Comparison of ENCODE assay signal across 13 cellular contexts in genomic region chr11:64276653-64277431, GRCh38. TPM values are rescaled to one million over a fixed set of nuclear protein-coding genes. Genes with fewer than 3 reads are reported as not detected.
DNase-seq lines count a peak whose midpoint lies in the region; ATAC-seq and TF ChIP-seq lines count a peak whose summit lies in the region.
"Had no signal": no experiment of that assay in that cellular context is flagged by ENCODE, and none has a peak within 500 bp of the region (broad histone marks: within the 10 kb centered on the region; RNA-seq: fewer than 3 reads in every experiment).

No MANE protein-coding gene starts in this region.

- peak overlapping the region; percentile 52 for H3K9ac ChIP-seq in GM23248

- TF ChIP-seq EP300 in transverse colon (IDR thresholded peaks at IDR 0.05; ENCODE audit: low read depth) = no peak

- intact Hi-C loops in transverse colon (cut with DNase I; ENCODE audit: low total_unique reads) = no loop called here

- TF ChIP-seq CTCF in foreskin keratinocyte (conservative IDR thresholded peaks at IDR 0.05) = no peak
- no peak for TF ChIP-seq CTCF in transverse colon (IDR thresholded peaks at IDR 0.05)

- H3K27ac ChIP-seq in GM23248 (peak overlapping the region; percentile 84), foreskin keratinocyte (peak overlapping the region; percentile 40), transverse colon (peak overlapping the region; percentile 30 to 95 (median 52))

- H2AFZ ChIP-seq in GM23248 = peak overlapping the region; percentile 68

- H3K27me3 ChIP-seq in GM23248 (replicated peaks; ENCODE audit: insufficient read depth) (no peaks in the 10 kb centered on the region), foreskin keratinocyte (no peaks in the 10 kb centered on the region), transverse colon (no peaks in the 10 kb centered on the region)

- no peaks in the 10 kb centered on the region for H3K9me3 ChIP-seq in GM23248 (ENCODE audit: low read depth)
- no peaks in the 10 kb centered on the region for H3K9me3 ChIP-seq in transverse colon

- ATAC-seq in foreskin keratinocyte = peak; percentile 91

- no peaks in the 10 kb centered on the region for H4K20me1 ChIP-seq in GM23248 (ENCODE audit: insufficient read depth)

- H3K4me1 ChIP-seq in GM23248 (ENCODE audit: insufficient read depth) = peaks cover 19% of the 10 kb centered on the region
- peaks cover 4% of the 10 kb centered on the region for H3K4me1 ChIP-seq in foreskin keratinocyte
- peaks cover 0 to 45% (median 27%) of the 10 kb centered on the region in 4 donors for H3K4me1 ChIP-seq in transverse colon

- peak overlapping the region; percentile 58 for H3K4me2 ChIP-seq in GM23248 (ENCODE audit: unreplicated experiment)

- peak; percentile 14 for TF ChIP-seq POLR2A in transverse colon (IDR thresholded peaks at IDR 0.05)

- WGBS in GM23248 (ENCODE audit: low coverage in 1 of 2, low lambda C conversion rate in 2 of 2, missing lambda C conversion rate in 2 of 2), 2 experiments = 18 to 23% methylated on average over 17 of the region's 17 CpGs
- 73 to 100% methylated on average over 1 to 17 of the region's 17 CpGs for WGBS in transverse colon (ENCODE audit: low coverage in 1 of 2), 2 donors

- peaks cover 32% of the 10 kb centered on the region for H3F3A ChIP-seq in GM23248 (ENCODE audit: insufficient read depth)

- DNase-seq in GM23248 (peak; percentile 92), SW480 (ENCODE audit: low spot score) (peak; percentile 93), foreskin keratinocyte (peak; percentile 85 to 91), transverse colon (peak; percentile 80), NCI-H2196 treated with DMSO at 0.1 percent for 48 hours (lab: John Stamatoyannopoulos, UW; ENCODE audit: unreplicated experiment) (no peak), nucleus accumbens (lab: John Stamatoyannopoulos, UW) (no peak)
- DNase-seq in activated effector memory CD4-positive, alpha-beta T cell treated with anti-CD3 and anti-CD28 coated beads, Interleukin-2, amount 50 U/mL, for 16 hours = no peak
- DNase-seq: activated naive CD4-positive, alpha-beta T cell treated with anti-CD3 and anti-CD28 coated beads, Interleukin-2, amount 10 ng/mL, durations not matched to agents 7 days and 5 days; CD4-positive, alpha-beta memory T cell; NCI-H1417 treated with DMSO at 0.1 percent for 48 hours; NCI-H524 treated with DMSO at 0.1 percent for 48 hours; SHP77 treated with DMSO at 0.1 percent for 48 hours had no signal

- peaks cover 37% of the 10 kb centered on the region for H3K79me2 ChIP-seq in GM23248 (ENCODE audit: insufficient read depth)

- no peaks in the 10 kb centered on the region for H3K9me2 ChIP-seq in GM23248 (ENCODE audit: insufficient read depth)

- H3K4me3 ChIP-seq in GM23248 (peak overlapping the region; percentile 15; the same call in 1 of the 2 replicates), transverse colon (no peak overlapping the region)

- in situ Hi-C loops in GM23248 (cut with MboI) (no loop called here), transverse colon (cut with MboI; ENCODE audit: low pct_ligation_motif_present in 1 of 4, low pct_unique_long_range_greater_than_20kb in 1 of 4, low sequenced_read_pairs in 3 of 4) (no loop called here)

- H3K36me3 ChIP-seq in GM23248 (ENCODE audit: low read depth) (0 out of 2 replicates have a peak, but pooled peaks cover 4% of the 10 kb centered on the region), transverse colon (peaks cover 0 to 15% (median 4%) of the 10 kb centered on the region in 4 donors)

RNA-seq across cellular contexts. Expression of gene BAD, which starts 7.6 kb away (rescaled TPM):
- 94.8 and 170 TPM in 2 replicates for total RNA-seq in GM23248 (2014; rRNA removed; shearing (Covaris generic))
- 146 and 159 TPM in 2 replicates for polyA plus RNA-seq in GM23248 (2016; fragmentation: Nextera tagmentation; extraction: Ambion mirVana)
- total RNA-seq in foreskin keratinocyte = 125 TPM in 2 replicates
- 181 TPM in 2 replicates for polyA plus RNA-seq in foreskin keratinocyte
- 100 to 1,000 TPM in 3 of 4 donors, 10 to 100 TPM in 1; 93.9 to 154 (median 139) TPM for total RNA-seq in transverse colon

RNA-seq across cellular contexts. Expression of gene GPR137, which starts 8.8 kb away (rescaled TPM):
- total RNA-seq in GM23248 (2014; rRNA removed; shearing (Covaris generic)) = 20.9 and 37.6 TPM in 2 replicates
- polyA plus RNA-seq in GM23248 (2016; fragmentation: Nextera tagmentation; extraction: Ambion mirVana) (35.7 and 37.0 TPM in 2 replicates), foreskin keratinocyte (29.0 and 31.2 TPM in 2 replicates)
- total RNA-seq in foreskin keratinocyte (18.3 and 19.0 TPM in 2 replicates), transverse colon (10 to 100 TPM in 3 of 4 donors, 1 to 10 TPM in 1; 6.4 to 35.2 (median 27.4) TPM)

RNA-seq across cellular contexts. Expression of gene KCNK4, which starts 14.3 kb away (rescaled TPM):
- total RNA-seq in GM23248 (2014; rRNA removed; shearing (Covaris generic)) = not detected in 2 replicates
- 0.13 TPM in 1 of 2 replicates, not detected in the other for polyA plus RNA-seq in GM23248 (2016; fragmentation: Nextera tagmentation; extraction: Ambion mirVana)
- not detected in 2 replicates for total RNA-seq in foreskin keratinocyte
- 0.03 and 0.06 TPM in 2 replicates for polyA plus RNA-seq in foreskin keratinocyte
- under 1 TPM in 1 of 4 donors, not detected in 3; 0.27 TPM for total RNA-seq in transverse colon
- total RNA-seq: CD4-positive, alpha-beta memory T cell; pulmonary artery endothelial cell had no signal
- polyA plus RNA-seq: CD4-positive, alpha-beta memory T cell had no signal

RNA-seq across cellular contexts. Expression of gene CATSPERZ, which starts 23.3 kb away (rescaled TPM):
- not detected in 2 replicates for total RNA-seq in GM23248 (2014; rRNA removed; shearing (Covaris generic))
- not detected in 2 replicates for polyA plus RNA-seq in GM23248 (2016; fragmentation: Nextera tagmentation; extraction: Ambion mirVana)
- 0.44 and 0.46 TPM in 2 replicates for total RNA-seq in foreskin keratinocyte
- polyA plus RNA-seq in foreskin keratinocyte = 0.80 and 1.1 TPM in 2 replicates
- total RNA-seq in transverse colon = 10 to 100 TPM in 1 of 4 donors, not detected in 3; 20.9 TPM
- total RNA-seq: CD4-positive, alpha-beta memory T cell had no signal
- polyA plus RNA-seq: CD4-positive, alpha-beta memory T cell had no signal

RNA-seq across cellular contexts. Expression of gene PLCB3, which starts 25.5 kb away (rescaled TPM):
- total RNA-seq in GM23248 (2014; rRNA removed; shearing (Covaris generic)) = 32.7 and 41.7 TPM in 2 replicates
- 6.5 and 7.5 TPM in 2 replicates for polyA plus RNA-seq in GM23248 (2016; fragmentation: Nextera tagmentation; extraction: Ambion mirVana)
- 66.4 and 79.6 TPM in 2 replicates for total RNA-seq in foreskin keratinocyte
- polyA plus RNA-seq in foreskin keratinocyte = 37.1 and 40.6 TPM in 2 replicates
- 100 to 1,000 TPM in 2 of 4 donors, 10 to 100 TPM in 2; 64.5 to 115 (median 91.2) TPM for total RNA-seq in transverse colon

Comparison
In these comparisons a context has a peak if more than half of its experiments do, and no peak if none do; other contexts are left out.
1. DNase-seq: peak in GM23248 (single experiment), SW480 (single experiment), foreskin keratinocyte (2 of 2) and transverse colon (single experiment); none in NCI-H2196 treated with DMSO at 0.1 percent for 48 hours (single experiment), activated effector memory CD4-positive, alpha-beta T cell treated with anti-CD3 and anti-CD28 coated beads, Interleukin-2, amount 50 U/mL, for 16 hours (single experiment) and nucleus accumbens (0 of 56).
2. Peak in every context shown above with its lines, with median percentiles within 50 percentile points of each other: H3K27ac ChIP-seq.